Comparison of ENCODE assay signal across 17 cellular contexts in the genomic region with DNA sequence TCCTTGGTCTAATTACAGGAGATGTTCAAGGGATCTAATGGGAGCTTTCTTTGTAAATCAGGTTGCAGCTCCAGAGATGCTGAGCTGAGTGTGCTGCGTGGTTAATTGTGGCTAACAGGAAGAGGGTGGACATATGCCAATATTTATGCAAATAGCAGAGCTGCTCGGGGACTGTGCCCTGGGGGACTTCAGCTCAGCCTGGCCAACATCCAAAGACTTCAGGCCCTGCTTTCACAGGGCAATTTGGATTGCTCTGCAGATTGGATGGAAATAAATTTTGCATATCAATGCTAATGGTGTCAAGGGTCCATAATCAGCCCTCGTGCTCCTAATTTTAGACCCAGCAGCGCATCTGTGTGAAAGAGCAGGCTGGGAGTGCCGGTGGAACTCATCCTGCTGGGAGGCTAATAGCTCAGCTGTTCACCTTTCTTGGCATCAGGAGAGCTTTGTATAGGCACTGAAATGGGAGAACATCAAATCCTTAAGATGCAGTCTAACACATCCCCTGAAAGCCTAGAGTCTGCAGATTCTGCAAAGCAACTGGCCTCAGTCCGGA.
"Had no signal": no experiment of that assay in that cellular context is flagged by ENCODE, and none has a peak within 500 bp of the region (broad histone marks: within the 10 kb centered on the region; RNA-seq: fewer than 3 reads in every experiment).

No MANE protein-coding gene starts in this region.

- H3K4me3 ChIP-seq: tibial artery had no signal

- H3K9me3 ChIP-seq: neutrophil, tibial artery had no signal

- ATAC-seq: activated naive CD8-positive, alpha-beta T cell treated with anti-CD3 and anti-CD28 coated beads, Interleukin-2, amount 50 U/mL, for 24 hours; effector memory CD8-positive, alpha-beta T cell; foreskin keratinocyte; natural killer cell had no signal

- H3K27me3 ChIP-seq: foreskin keratinocyte, neutrophil, tibial artery had no signal

- H3K36me3 ChIP-seq: neutrophil, tibial artery had no signal

- H3K27ac ChIP-seq: foreskin keratinocyte, neutrophil, parathyroid adenoma, tibial artery had no signal

- H3K4me1 ChIP-seq: foreskin keratinocyte, parathyroid adenoma, tibial artery had no signal

- DNase-seq: activated CD4-positive, alpha-beta T cell treated with anti-CD3 and anti-CD28 coated beads for 1 hour; activated CD4-positive, alpha-beta T cell treated with anti-CD3 and anti-CD28 coated beads, Interleukin-2, amount 50 U/mL, for 4 hours; activated naive CD4-positive, alpha-beta T cell treated with anti-CD3 and anti-CD28 coated beads for 36 hours; activated naive CD8-positive, alpha-beta T cell treated with anti-CD3 and anti-CD28 coated beads, Interleukin-2, amount 50 U/mL, for 24 hours; activated T-cell treated with anti-CD3 and anti-CD28 coated beads, Interleukin-2, amount 50 U/mL, for 1 hour; aorta; dermis blood vessel endothelial cell; effector memory CD8-positive, alpha-beta T cell; foreskin keratinocyte; mesendoderm; natural killer cell; retina; stimulated activated CD4-positive, alpha-beta T cell treated with anti-CD3 and anti-CD28 coated beads, Interleukin-4, amount 100 ng/mL, for 1 hour; stimulated activated naive CD4-positive, alpha-beta T cell had no signal
